1 cellular context compared by ENCODE assay signal in genomic region chr13:30045916-30046704, GRCh38.
TF ChIP-seq lines count a peak whose summit lies in the region.

No MANE protein-coding gene starts in this region.

TF ChIP-seq in SK-N-SH treated with all-trans-retinoic acid at 6 μM for 48 hours, 23 proteins besides CTCF, POLR2A, EP300 and RAD21 (continued from another document):
- TF ChIP-seq TCF4 (CRISPR knock-in tag; IDR thresholded peaks at IDR 0.05; ENCODE audit: borderline replicate concordance) = no peak
- no peak for TF ChIP-seq ZNF8 (CRISPR knock-in tag; IDR thresholded peaks at IDR 0.05)
- no peak for TF ChIP-seq SNAI2 (CRISPR knock-in tag; IDR thresholded peaks at IDR 0.05)
- TF ChIP-seq ZNF565 (CRISPR knock-in tag; conservative IDR thresholded peaks at IDR 0.05; ENCODE audit: low read depth) = no peak
- TF ChIP-seq PATZ1 (CRISPR knock-in tag; IDR thresholded peaks at IDR 0.05; ENCODE audit: borderline replicate concordance) = no peak
- TF ChIP-seq TOX (CRISPR knock-in tag; IDR thresholded peaks at IDR 0.05; ENCODE audit: borderline replicate concordance) = no peak
- no peak for TF ChIP-seq CREB5 (CRISPR knock-in tag; IDR thresholded peaks at IDR 0.05; ENCODE audit: low read depth)
- TF ChIP-seq ZNF70 (CRISPR knock-in tag; IDR thresholded peaks at IDR 0.05) = no peak
- TF ChIP-seq ZFP3 (CRISPR knock-in tag; IDR thresholded peaks at IDR 0.05) = no peak
- TF ChIP-seq ZFP30 (CRISPR knock-in tag; IDR thresholded peaks at IDR 0.05) = no peak
- TF ChIP-seq CSDC2 (CRISPR knock-in tag; IDR thresholded peaks at IDR 0.05) = no peak
- TF ChIP-seq CSRNP3 (CRISPR knock-in tag; IDR thresholded peaks at IDR 0.05) = no peak
- no peak for TF ChIP-seq POU6F1 (CRISPR knock-in tag; IDR thresholded peaks at IDR 0.05; ENCODE audit: borderline replicate concordance, low read depth)
- TF ChIP-seq PPARA (CRISPR knock-in tag; IDR thresholded peaks at IDR 0.05; ENCODE audit: borderline replicate concordance) = no peak
- TF ChIP-seq ZC3H10 (CRISPR knock-in tag; IDR thresholded peaks at IDR 0.05) = no peak
- TF ChIP-seq OSR1 (CRISPR knock-in tag; IDR thresholded peaks at IDR 0.05) = no peak
